26 cellular contexts compared by ENCODE assay signal in the genomic region with DNA sequence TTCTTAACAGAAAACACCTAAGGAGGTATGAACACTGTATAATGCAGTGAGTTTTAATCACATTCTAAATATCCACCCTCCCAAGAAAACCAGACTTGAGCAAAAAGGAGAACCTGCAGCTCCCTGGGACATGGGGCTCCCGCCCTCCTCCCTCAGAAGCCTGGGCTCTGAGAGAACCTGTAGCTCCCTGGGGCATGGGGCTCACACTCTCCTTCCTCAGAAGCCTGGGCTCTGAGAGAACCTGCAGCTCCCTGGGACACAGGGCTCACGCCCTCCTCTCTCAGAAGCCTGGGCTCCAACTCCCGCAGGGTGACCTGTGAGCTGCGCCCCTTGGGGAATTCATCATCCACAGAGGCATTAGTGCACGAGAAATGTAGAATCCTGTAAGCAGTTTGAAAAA.
"Had no signal": no experiment of that assay in that cellular context is flagged by ENCODE, and none has a peak within 500 bp of the region (broad histone marks: within the 10 kb centered on the region; RNA-seq: fewer than 3 reads in every experiment).

No MANE protein-coding gene starts in this region.

- H3K4me3 ChIP-seq: gastrocnemius medialis, right atrium auricular region, stomach, thyroid gland, upper lobe of right lung had no signal

- DNase-seq: activated CD4-positive, alpha-beta T cell treated with anti-CD3 and anti-CD28 coated beads for 36 hours; activated CD4-positive, CD25-positive, alpha-beta regulatory T cell; activated effector memory CD4-positive, alpha-beta T cell treated with Interleukin-2 at 50 U/mL for 16 hours; activated naive CD4-positive, alpha-beta T cell treated with Interleukin-2 at 50 U/mL for 16 hours; anterior cingulate cortex; effector CD4-positive, alpha-beta T cell; gastrocnemius medialis; glutamatergic neuron; immature natural killer cell; kidney; left colon; midbrain; naive thymus-derived CD8-positive, alpha-beta T cell; occipital lobe; stimulated activated CD4-positive, alpha-beta T cell treated with anti-CD3 and anti-CD28 coated beads, Interleukin-15, amount 100 ng/mL, for 24 hours; stimulated activated CD4-positive, alpha-beta T cell treated with anti-CD3 and anti-CD28 coated beads, Interleukin-2, amount 100 ng/mL, for 24 hours; stimulated activated naive B cell treated with anti-CD40 and anti-IgM and Interleukin-4, amounts not matched to agents 10 μg/mL and 1 μg/mL and 100 μg/mL, for 72 hours; stomach; thyroid gland; upper lobe of right lung had no signal

- H3K27me3 ChIP-seq: gastrocnemius medialis, right atrium auricular region, stomach, thyroid gland, upper lobe of right lung had no signal

- ATAC-seq: activated CD4-positive, alpha-beta T cell treated with anti-CD3 and anti-CD28 coated beads for 36 hours; gastrocnemius medialis; left colon; naive thymus-derived CD8-positive, alpha-beta T cell; upper lobe of right lung had no signal

- H3K9me3 Mint-ChIP-seq: T-helper 2 cell treated with Interferon-gamma antibody and Interleukin-4, amounts not matched to agents 5 μg/mL and 100 μg/mL, for 36 hours had no signal

- H3K36me3 Mint-ChIP-seq: immature natural killer cell; stimulated activated naive B cell treated with anti-CD40 and anti-IgM and Interleukin-4, amounts not matched to agents 10 μg/mL and 1 μg/mL and 100 μg/mL, for 72 hours had no signal

- H3K4me1 ChIP-seq: gastrocnemius medialis, right atrium auricular region, stomach, thyroid gland, upper lobe of right lung had no signal

- H3K27ac ChIP-seq: gastrocnemius medialis, right atrium auricular region, stomach, thyroid gland, upper lobe of right lung had no signal

- H3K4me1 Mint-ChIP-seq: central memory CD8-positive, alpha-beta T cell; immature natural killer cell had no signal

- H3K27me3 Mint-ChIP-seq: activated naive CD8-positive, alpha-beta T cell; dendritic cell treated with granulocyte-macrophage colony-stimulating factor and Interleukin-4, amounts not matched to agents 40 ng/mL and 50 ng/mL, for 4 days; naive thymus-derived CD8-positive, alpha-beta T cell had no signal

- H3K27ac Mint-ChIP-seq: activated CD4-positive, alpha-beta T cell treated with anti-CD3 and anti-CD28 coated beads for 36 hours; activated naive CD8-positive, alpha-beta T cell; dendritic cell treated with granulocyte-macrophage colony-stimulating factor and Interleukin-4, amounts not matched to agents 40 ng/mL and 50 ng/mL, for 4 days; immature natural killer cell; naive thymus-derived CD8-positive, alpha-beta T cell; stimulated activated naive B cell treated with anti-CD40 and anti-IgM and Interleukin-4, amounts not matched to agents 10 μg/mL and 1 μg/mL and 100 μg/mL, for 72 hours; T-helper 2 cell treated with Interferon-gamma antibody and Interleukin-4, amounts not matched to agents 5 μg/mL and 100 μg/mL, for 36 hours had no signal

- H3K9me3 ChIP-seq: gastrocnemius medialis, right atrium auricular region, thyroid gland, upper lobe of right lung had no signal

- H3K36me3 ChIP-seq: gastrocnemius medialis, right atrium auricular region, stomach, thyroid gland, upper lobe of right lung had no signal

- H3K4me3 Mint-ChIP-seq: activated CD4-positive, alpha-beta T cell treated with anti-CD3 and anti-CD28 coated beads for 36 hours; activated naive CD8-positive, alpha-beta T cell; central memory CD8-positive, alpha-beta T cell; dendritic cell treated with granulocyte-macrophage colony-stimulating factor and Interleukin-4, amounts not matched to agents 40 ng/mL and 50 ng/mL, for 4 days; immature natural killer cell; naive thymus-derived CD8-positive, alpha-beta T cell; neural crest cell; stimulated activated naive B cell treated with anti-CD40 and anti-IgM and Interleukin-4, amounts not matched to agents 10 μg/mL and 1 μg/mL and 100 μg/mL, for 72 hours; T-helper 2 cell treated with Interferon-gamma antibody and Interleukin-4, amounts not matched to agents 5 μg/mL and 100 μg/mL, for 36 hours had no signal
